10 cellular contexts compared by ENCODE assay signal in genomic region chr2:238720232-238720672, GRCh38.
DNase-seq lines count a peak whose midpoint lies in the region; ATAC-seq and TF ChIP-seq lines count a peak whose summit lies in the region.
"Had no signal": no experiment of that assay in that cellular context is flagged by ENCODE, and none has a peak within 500 bp of the region (broad histone marks: within the 10 kb centered on the region; RNA-seq: fewer than 3 reads in every experiment).

No MANE protein-coding gene starts in this region.

- ATAC-seq in DND-41 (ENCODE audit: insufficient read depth, low read depth) (peak; percentile 78), GM18858 (IDR thresholded peaks at IDR 0.05; ENCODE audit: unreplicated experiment) (no peak), GM18519 (IDR thresholded peaks at IDR 0.05; ENCODE audit: low FRiP score, unreplicated experiment) (no peak)

- no peaks in the 10 kb centered on the region for H3K79me2 ChIP-seq in DND-41 (ENCODE audit: insufficient read depth, low read length)

- no peak overlapping the region for H3K9ac ChIP-seq in DND-41 (ENCODE audit: low read depth, low read length)

- in situ Hi-C loops in KBM-7 (cut with MboI; ENCODE audit: low pct_unique_long_range_greater_than_20kb, low sequenced_read_pairs): no loop called here

- no peak overlapping the region for H3K4me3 Mint-ChIP-seq in mesothelial cell of epicardium

- no peak overlapping the region for H3K27ac ChIP-seq in DND-41 (ENCODE audit: low read length)
- no peak overlapping the region for H3K27ac ChIP-seq in tibial nerve
- H3K27ac ChIP-seq: SJSA1 had no signal

- DNase-seq in DND-41: peak; percentile 60
- DNase-seq in KBM-7: peak; percentile 53
- peak; percentile 59 for DNase-seq in SW480 (ENCODE audit: low spot score)
- peak; percentile 52 for DNase-seq in choroid plexus epithelial cell (ENCODE audit: low read depth)
- DNase-seq in mesothelial cell of epicardium (ENCODE audit: low spot score in 2 of 2, unreplicated experiment in 2 of 2): no peak
- peak; percentile 43 to 69 for DNase-seq in tibial nerve (ENCODE audit: low spot score in 2 of 2)

- no peaks in the 10 kb centered on the region for H3K9me3 ChIP-seq in DND-41 (ENCODE audit: insufficient read depth, low read length, severe bottlenecking)
- H3K9me3 ChIP-seq in tibial nerve: no peaks in the 10 kb centered on the region
- H3K9me3 ChIP-seq: SJSA1 had no signal

- peaks cover 5% of the 10 kb centered on the region for H3K4me1 Mint-ChIP-seq in mesothelial cell of epicardium
- H3K4me1 Mint-ChIP-seq: naive thymus-derived CD8-positive, alpha-beta T cell had no signal

- H3K27me3 ChIP-seq in DND-41 (ENCODE audit: insufficient read depth, low read length, poor library complexity) (peaks cover 6% of the 10 kb centered on the region), tibial nerve (no peaks in the 10 kb centered on the region)
- H3K27me3 ChIP-seq: SJSA1 had no signal

- TF ChIP-seq POLR2A in tibial nerve (IDR thresholded peaks at IDR 0.05): no peak

- H4K20me1 ChIP-seq in DND-41 (ENCODE audit: insufficient read depth, low read length): no peaks in the 10 kb centered on the region; the same call in 1 of the 2 replicates

- no peaks in the 10 kb centered on the region for H3K4me1 ChIP-seq in DND-41 (ENCODE audit: insufficient read depth, low read length)
- no peaks in the 10 kb centered on the region for H3K4me1 ChIP-seq in tibial nerve
- H3K4me1 ChIP-seq: SJSA1 had no signal

- H3K4me3 ChIP-seq in DND-41 (ENCODE audit: low read depth in 1 of 2, low read length in 2 of 2): no peak overlapping the region
- no peak overlapping the region for H3K4me3 ChIP-seq in choroid plexus epithelial cell (ENCODE audit: low read depth, low read length)
- no peak overlapping the region for H3K4me3 ChIP-seq in tibial nerve
- H3K4me3 ChIP-seq: SJSA1 had no signal

- H3K27ac Mint-ChIP-seq in mesothelial cell of epicardium: no peak overlapping the region
- H3K27ac Mint-ChIP-seq: naive thymus-derived CD8-positive, alpha-beta T cell had no signal

- peaks cover 46% of the 10 kb centered on the region for H3K27me3 Mint-ChIP-seq in mesothelial cell of epicardium (ENCODE audit: low read depth)

- no peak overlapping the region for H3K4me2 ChIP-seq in DND-41 (ENCODE audit: insufficient read depth, low read length)

- H3K36me3 ChIP-seq in DND-41 (ENCODE audit: insufficient read depth, low read length) (no peaks in the 10 kb centered on the region), tibial nerve (no peaks in the 10 kb centered on the region)
- H3K36me3 ChIP-seq: SJSA1 had no signal

- H3K36me3 Mint-ChIP-seq in mesothelial cell of epicardium: no peaks in the 10 kb centered on the region
- H3K36me3 Mint-ChIP-seq: naive thymus-derived CD8-positive, alpha-beta T cell had no signal

- no peak for TF ChIP-seq EP300 in tibial nerve (IDR thresholded peaks at IDR 0.05)

- peaks cover 7% of the 10 kb centered on the region for H3K9me3 Mint-ChIP-seq in mesothelial cell of epicardium

- WGBS in tibial nerve, 2 donors: 42 to 49% methylated on average over 15 of the region's 15 CpGs

- TF ChIP-seq CTCF in DND-41 (IDR thresholded peaks at IDR 0.05; ENCODE audit: borderline replicate concordance, extremely low read depth, low read length, poor library complexity, severe bottlenecking): peak; percentile 85
- peak; percentile 76 for TF ChIP-seq CTCF in choroid plexus epithelial cell (conservative IDR thresholded peaks at IDR 0.05; ENCODE audit: low read depth, low read length)
- TF ChIP-seq CTCF in mesothelial cell of epicardium (IDR thresholded peaks at IDR 0.05; ENCODE audit: unreplicated experiment): peak; percentile 52
- TF ChIP-seq CTCF in tibial nerve (IDR thresholded peaks at IDR 0.05): peak; percentile 36 to 57 (median 47)

- no peak overlapping the region for H2AFZ ChIP-seq in DND-41 (ENCODE audit: low read depth, low read length)

Comparison
In these comparisons a context has a peak if more than half of its experiments do, and no peak if none do; other contexts are left out.
1. DNase-seq: peak in DND-41 (single experiment), KBM-7 (single experiment), SW480 (single experiment), choroid plexus epithelial cell (single experiment) and tibial nerve (2 of 2); none in mesothelial cell of epicardium (0 of 2).
2. Peak in every context shown above with its lines, with median percentiles within 50 percentile points of each other: CTCF ChIP-seq.